In genomic region chr4:9134556-9134955, GRCh38 we compare ENCODE assay signal across 12 cellular contexts. TPM values are rescaled to one million over a fixed set of nuclear protein-coding genes. Genes with fewer than 3 reads are reported as not detected.
A peak's percentile ranks its signal among the peaks of the same experiment; 100 is the strongest.
DNase-seq lines count a peak whose midpoint lies in the region; ATAC-seq and TF ChIP-seq lines count a peak whose summit lies in the region.
"Not testable (repeated sequence)": the region's sequence is repeated elsewhere in the genome, so short reads cannot be mapped to it uniquely, and the experiment has no call there.
"Had no signal": no experiment of that assay in that cellular context is flagged by ENCODE, and none has a peak within 500 bp of the region (broad histone marks: within the 10 kb centered on the region; RNA-seq: fewer than 3 reads in every experiment).

No MANE protein-coding gene starts in this region.

- not testable (repeated sequence) for H3K27ac ChIP-seq in body of pancreas; fibroblast of lung (ENCODE audit: insufficient read depth, low read length); right cardiac atrium (ENCODE audit: low read length); tibial nerve

- not testable (repeated sequence) for H2AFZ ChIP-seq in fibroblast of lung (ENCODE audit: low read length)

- H3K4me1 ChIP-seq in body of pancreas; fibroblast of lung (ENCODE audit: control insufficient read depth, extremely low read depth, insufficient read depth, low read length); right cardiac atrium (ENCODE audit: control insufficient read depth, insufficient read depth, low read length); tibial nerve: not testable (repeated sequence)

- H3K27me3 ChIP-seq in body of pancreas; fibroblast of lung (ENCODE audit: control insufficient read depth, insufficient read depth, low read length); right cardiac atrium (ENCODE audit: control insufficient read depth, insufficient read depth); tibial nerve: not testable (repeated sequence)

- peak; percentile 33 for DNase-seq in D341Med (ENCODE audit: low spot score)
- DNase-seq in NCI-H1417 (lab: John Stamatoyannopoulos, UW) = peak in 2 of 3 experiments; percentile 1 to 56
- peak; percentile 6 for DNase-seq in NCI-H748 (lab: John Stamatoyannopoulos, UW; ENCODE audit: unreplicated experiment)
- peak; percentile 19 to 42 (median 26) for DNase-seq in body of pancreas
- DNase-seq in fibroblast of lung (ENCODE audit: low read depth in 2 of 2) = peak; percentile 16 to 92
- peak; percentile 67 to 90 (median 85) for DNase-seq in right cardiac atrium
- peak; percentile 17 for DNase-seq in pons (ENCODE audit: low spot score)
- DNase-seq in tibial nerve (ENCODE audit: low spot score in 2 of 2) = peak; percentile 65 to 67

- TF ChIP-seq CTCF in body of pancreas (IDR thresholded peaks at IDR 0.05); fibroblast of lung (conservative IDR thresholded peaks at IDR 0.05 in 1 of 2, IDR thresholded peaks at IDR 0.05 in 1 of 2; ENCODE audit: low read depth in 1 of 2, low read length in 2 of 2); tibial nerve (IDR thresholded peaks at IDR 0.05): not testable (repeated sequence)

- not testable (repeated sequence) for H3K9me3 ChIP-seq in body of pancreas; fibroblast of lung (ENCODE audit: control insufficient read depth, insufficient read depth, low read depth, low read length); right cardiac atrium (ENCODE audit: control insufficient read depth, low read length); tibial nerve

- not testable (repeated sequence) for TF ChIP-seq POLR2A in body of pancreas (IDR thresholded peaks at IDR 0.05); tibial nerve (IDR thresholded peaks at IDR 0.05)

- ATAC-seq in body of pancreas, right cardiac atrium: not testable (repeated sequence)

- not testable (repeated sequence) for H3K36me3 ChIP-seq in body of pancreas (replicated peaks in 1 of 2; ENCODE audit: insufficient read depth in 1 of 2, low read depth in 2 of 2); fibroblast of lung (ENCODE audit: control insufficient read depth, insufficient read depth, low read length); tibial nerve

- intact Hi-C loops in body of pancreas (cut with DNase I); right cardiac atrium (cut with DNase I): not testable (repeated sequence)

- not testable (repeated sequence) for H3K4me3 ChIP-seq in body of pancreas; fibroblast of lung (replicated peaks in 1 of 4; ENCODE audit: control extremely low read depth in 1 of 4, insufficient read depth in 1 of 4, low read depth in 3 of 4, low read length in 4 of 4); right cardiac atrium (ENCODE audit: low read length); tibial nerve

- H4K20me1 ChIP-seq in fibroblast of lung (ENCODE audit: control insufficient read depth, extremely low read depth, insufficient read depth, low read length) = not testable (repeated sequence)

- not testable (repeated sequence) for H3K79me2 ChIP-seq in fibroblast of lung (ENCODE audit: control insufficient read depth, insufficient read depth, low read length)

- WGBS in body of pancreas, 2 donors = 43 to 69% methylated on average over 8 to 12 of the region's 12 CpGs
- WGBS in right cardiac atrium = 19% methylated on average over 12 of the region's 12 CpGs
- 44 to 52% methylated on average over 12 of the region's 12 CpGs for WGBS in tibial nerve, 2 donors

- not testable (repeated sequence) for TF ChIP-seq EP300 in tibial nerve (IDR thresholded peaks at IDR 0.05)

- H3K9ac ChIP-seq in fibroblast of lung (ENCODE audit: insufficient read depth, low read length) = not testable (repeated sequence)

- not testable (repeated sequence) for H3K4me2 ChIP-seq in fibroblast of lung (ENCODE audit: extremely low read depth, insufficient read depth, low read length)

RNA-seq across cellular contexts. Expression of gene FAM90A26, which starts 35.7 kb away (rescaled TPM):
- not detected for total RNA-seq in body of pancreas
- total RNA-seq in fibroblast of lung = not detected in 2 replicates
- polyA plus RNA-seq in fibroblast of lung = not detected in 2 replicates
- polyA plus RNA-seq in fibroblast of lung (2012) = not detected in 2 replicates
- not detected in 2 replicates for polyA minus RNA-seq in fibroblast of lung (ENCODE audit: low replicate concordance)
- not detected for total RNA-seq in right cardiac atrium
- not detected for polyA plus RNA-seq in right cardiac atrium
- total RNA-seq in tibial nerve = not detected
- total RNA-seq: activated CD4-positive, alpha-beta T cell treated with anti-CD3 and anti-CD28 coated beads, Interleukin-2, amount 10 ng/mL, durations not matched to agents 24 days and 14 days; T-cell; urinary bladder had no signal
- polyA plus RNA-seq: immature natural killer cell, urinary bladder had no signal

Comparison
In these comparisons a context has a peak if more than half of its experiments do, and no peak if none do; other contexts are left out.
1. DNase-seq: peak in every context shown above with its lines; median percentile 85 in right cardiac atrium; 66 in tibial nerve; 54 in fibroblast of lung; 33 in D341Med; 28 in NCI-H1417; 26 in body of pancreas; 17 in pons; 6 in NCI-H748.